8 cellular contexts compared by ENCODE assay signal in the genomic region with DNA sequence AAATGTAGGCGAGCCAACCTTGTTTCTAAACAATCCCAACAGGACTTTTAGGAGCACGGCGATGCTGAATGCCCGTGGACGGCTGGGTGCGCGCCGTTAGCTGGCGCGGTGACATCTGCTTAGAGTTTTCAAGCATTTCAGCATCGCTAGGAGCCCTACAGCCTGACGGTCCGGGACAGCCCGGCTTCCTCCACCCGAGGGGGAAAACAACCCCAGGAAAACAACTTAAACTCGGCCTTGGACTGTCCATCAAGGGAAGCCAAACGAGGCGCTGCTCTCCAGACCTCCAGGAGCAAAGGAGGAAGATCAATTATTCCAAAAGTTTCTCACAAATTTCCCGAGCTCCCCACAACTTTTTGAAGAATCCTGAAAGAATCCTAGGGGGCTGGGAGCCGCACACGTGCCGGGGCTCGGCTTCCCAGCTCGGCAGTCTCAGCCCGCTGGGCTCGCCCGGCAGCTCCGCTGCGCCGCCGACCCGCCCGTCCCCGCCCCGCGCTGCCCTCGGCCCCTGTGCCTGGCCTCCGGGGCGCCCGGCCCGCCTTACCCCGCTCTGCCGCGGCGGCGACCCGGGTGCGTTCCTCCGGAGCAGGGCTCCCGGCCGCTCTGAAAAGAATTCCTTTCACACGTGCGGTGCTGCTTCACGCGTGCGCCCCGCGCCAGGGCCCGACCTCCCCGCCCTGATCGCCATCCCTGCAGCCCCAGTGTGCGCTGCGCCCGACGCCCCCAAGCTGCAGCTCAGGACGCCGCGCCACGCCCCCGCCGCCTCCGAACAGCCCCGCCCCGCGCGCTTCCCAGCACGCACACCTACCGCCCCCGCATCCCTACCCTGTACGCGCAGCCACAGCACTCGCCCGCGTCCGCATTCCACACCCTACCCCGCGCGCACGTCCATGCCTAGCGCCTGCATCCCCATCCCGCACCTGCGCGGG. TPM values are rescaled to one million over a fixed set of nuclear protein-coding genes. Genes with fewer than 3 reads are reported as not detected.
DNase-seq lines count a peak whose midpoint lies in the region; ATAC-seq and TF ChIP-seq lines count a peak whose summit lies in the region.

Gene GJA3, minus strand, starts transcription at position 707 of the 929 bp plus-strand sequence. CDS start 17,764 bp downstream, outside the sequence.

- peak in 1 of 56 donors; percentile 13 for TF ChIP-seq CTCF in dorsolateral prefrontal cortex (IDR thresholded peaks at IDR 0.05 in 54 of 56, conservative IDR thresholded peaks at IDR 0.05 in 2 of 56; ENCODE audit: low read depth in 1 of 56, partially characterized antibody in 56 of 56)

- peaks cover 23 to 39% of the 10 kb centered on the region in 2 donors for H3K27me3 Mint-ChIP-seq in CD4-positive, alpha-beta memory T cell

- intact Hi-C loops in CD4-positive, alpha-beta memory T cell (cut with micrococcal nuclease): loop anchor here (1.0 to 2.0 kb wide), 3 partner anchors 32 to 297 kb away; partner anchors contain the start of gene ZMYM5
- intact Hi-C loops in dorsolateral prefrontal cortex (cut with DNase I): loop anchor here in 1 of 2 donors (5.0 to 10.0 kb wide), 3 partner anchors 33 to 173 kb away; no protein-coding TSS in a partner anchor

- H3K9me3 ChIP-seq in CD4-positive, alpha-beta memory T cell (ENCODE audit: control insufficient read depth in 1 of 2, low read length in 2 of 2): no peaks in the 10 kb centered on the region
- no peaks in the 10 kb centered on the region for H3K9me3 ChIP-seq in mononuclear cell (ENCODE audit: low read depth, low read length)

- CTCF ChIA-PET in CD4-positive, alpha-beta memory T cell (lab: Charles Lee; ENCODE audit: partially characterized antibody): interaction anchor here (1.0 to 2.5 kb wide), 6 partner anchors 33 to 233 kb away, joined by 3 to 16 read pairs (median 4); no protein-coding TSS in a partner anchor

- peaks cover 7 to 24% (median 17%) of the 10 kb centered on the region in 4 donors for H3K4me1 Mint-ChIP-seq in CD4-positive, alpha-beta memory T cell

- peak within 1 kb of the TSS; percentile 75 to 88 (median 85) for H3K4me3 Mint-ChIP-seq in CD4-positive, alpha-beta memory T cell

- POLR2A ChIA-PET in CD4-positive, alpha-beta memory T cell (lab: Charles Lee; ENCODE audit: partially characterized antibody): interaction anchor here (0.7 to 1.3 kb wide), 2 partner anchors 41 to 176 kb away, joined by 3 to 4 read pairs; no protein-coding TSS in a partner anchor

- H3K36me3 ChIP-seq in CD4-positive, alpha-beta memory T cell (ENCODE audit: insufficient read depth, low read length): no peaks in the 10 kb centered on the region

- H3K27ac Mint-ChIP-seq in CD4-positive, alpha-beta memory T cell: peak within 1 kb of the TSS in 4 of 7 donors; percentile 36 to 85 (median 56)

- peaks cover 19% of the 10 kb centered on the region for H3K4me1 ChIP-seq in CD4-positive, alpha-beta memory T cell (ENCODE audit: insufficient read depth, low read length)
- peaks cover 22% of the 10 kb centered on the region for H3K4me1 ChIP-seq in mononuclear cell (ENCODE audit: insufficient read depth, low read length)

- ATAC-seq in GM19467 (IDR thresholded peaks at IDR 0.05; ENCODE audit: unreplicated experiment) (peak; percentile 60), HG03565 (IDR thresholded peaks at IDR 0.05; ENCODE audit: unreplicated experiment) (peak; percentile 28)
- peak; percentile 43 for ATAC-seq in stimulated activated naive CD8-positive, alpha-beta T cell treated with anti-CD3 and anti-CD28 coated beads, Interleukin-15, Interleukin-2, amounts not matched to agents 100 U/mL and 50 U/mL, for 24 hours

- H3K36me3 Mint-ChIP-seq in CD4-positive, alpha-beta memory T cell: peaks cover 0 to 2% of the 10 kb centered on the region in 2 donors

- H3K4me3 ChIP-seq in CD4-positive, alpha-beta memory T cell (ENCODE audit: low read length in 2 of 2): peak within 1 kb of the TSS in 1 of 2 donors; percentile 37
- H3K4me3 ChIP-seq in dorsolateral prefrontal cortex (peak within 1 kb of the TSS in 55 of 59 donors; percentile 4 to 65 (median 41)), mononuclear cell (ENCODE audit: low read length) (peak within 1 kb of the TSS; percentile 35)

- H3K27me3 ChIP-seq in CD4-positive, alpha-beta memory T cell (ENCODE audit: insufficient read depth, low read length): peaks cover 11% of the 10 kb centered on the region
- H3K27me3 ChIP-seq in dorsolateral prefrontal cortex (peaks cover 4 to 88% (median 74%) of the 10 kb centered on the region in 45 donors), mononuclear cell (ENCODE audit: insufficient read depth, low read length) (peaks cover 69% of the 10 kb centered on the region)

- DNase-seq in CD4-positive, alpha-beta memory T cell: peak in 4 of 5 donors; percentile 26 to 37 (median 32)
- DNase-seq in activated CD4-positive, CD25-positive, alpha-beta regulatory T cell treated with anti-CD3 and anti-CD28 coated beads, Interleukin-2, amount 50 U/mL, for 16 hours (ENCODE audit: low read depth, low spot score): peak; percentile 10
- no peak for DNase-seq in dorsolateral prefrontal cortex
- DNase-seq in stimulated activated naive CD8-positive, alpha-beta T cell treated with anti-CD3 and anti-CD28 coated beads, Interleukin-15, Interleukin-2, amounts not matched to agents 100 U/mL and 50 U/mL, for 24 hours: peak; percentile 68
- no peak for DNase-seq in NCI-H1436 (lab: John Stamatoyannopoulos, UW)

- no peak within 1 kb of the TSS for H3K27ac ChIP-seq in CD4-positive, alpha-beta memory T cell (ENCODE audit: low read depth, low read length)
- no peak within 1 kb of the TSS for H3K27ac ChIP-seq in dorsolateral prefrontal cortex

- no peaks in the 10 kb centered on the region for H3K9me3 Mint-ChIP-seq in CD4-positive, alpha-beta memory T cell

RNA-seq across cellular contexts. Expression of gene GJA3, which starts in this region (rescaled TPM):
- under 1 TPM in 1 of 2 experiments, not detected in 1; 0.09 TPM for total RNA-seq in CD4-positive, alpha-beta memory T cell
- polyA plus RNA-seq in CD4-positive, alpha-beta memory T cell: not detected
- under 1 TPM in 24 of 120 experiments, not detected in 96; 0.07 to 0.24 (median 0.12) TPM for total RNA-seq in dorsolateral prefrontal cortex
- total RNA-seq in mononuclear cell: under 0.01 TPM

Comparison
In these comparisons a context has a peak if more than half of its experiments do, and no peak if none do; other contexts are left out.
1. Peak in DNase-seq in CD4-positive, alpha-beta memory T cell; RNA of the gene not detected or under 1 TPM.
2. DNase-seq: peak in activated CD4-positive, CD25-positive, alpha-beta regulatory T cell treated with anti-CD3 and anti-CD28 coated beads, Interleukin-2, amount 50 U/mL, for 16 hours (single experiment) and stimulated activated naive CD8-positive, alpha-beta T cell treated with anti-CD3 and anti-CD28 coated beads, Interleukin-15, Interleukin-2, amounts not matched to agents 100 U/mL and 50 U/mL, for 24 hours (single experiment); none in dorsolateral prefrontal cortex (0 of 10) and NCI-H1436 (single experiment).
3. Peak in every context shown above with its lines, with median percentiles within 50 percentile points of each other: ATAC-seq.